Comparison of ENCODE assay signal across 16 cellular contexts in the genomic region with DNA sequence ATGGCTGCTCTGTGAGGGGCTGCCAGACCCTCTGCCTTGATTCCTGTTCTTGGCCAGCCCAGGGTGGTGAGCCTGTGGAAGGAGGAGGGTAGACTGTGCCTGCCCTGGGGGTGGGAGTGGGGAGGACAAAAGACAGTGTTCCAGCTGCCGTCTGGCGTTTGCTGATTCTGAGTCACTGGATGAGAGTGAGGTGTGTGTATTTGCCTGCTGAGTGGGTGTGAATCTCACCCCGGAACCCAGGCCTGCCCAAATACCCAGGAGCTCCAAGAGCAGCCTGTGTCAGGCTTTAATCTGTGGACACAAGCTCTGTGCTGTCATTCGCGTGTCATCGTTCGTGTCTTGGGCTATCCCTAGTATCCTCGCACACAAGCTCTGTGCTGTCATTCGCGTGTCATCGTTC.
DNase-seq lines count a peak whose midpoint lies in the region; ATAC-seq and TF ChIP-seq lines count a peak whose summit lies in the region.
"Had no signal": no experiment of that assay in that cellular context is flagged by ENCODE, and none has a peak within 500 bp of the region (broad histone marks: within the 10 kb centered on the region; RNA-seq: fewer than 3 reads in every experiment).

No MANE protein-coding gene starts in this region.

- no peak for TF ChIP-seq CTCF in epithelial cell of esophagus (IDR thresholded peaks at IDR 0.05; ENCODE audit: insufficient read depth, low read depth, low read length, missing control alignments)

- H3K4me3 ChIP-seq in epithelial cell of esophagus (ENCODE audit: low read length) = no peak overlapping the region
- H3K4me3 ChIP-seq: A549, GM12878, GM23338 had no signal

- peak; percentile 61 for DNase-seq in DMS53 (lab: John Stamatoyannopoulos, UW)
- DNase-seq in DMS53 treated with DMSO at 0.1 percent for 48 hours (lab: John Stamatoyannopoulos, UW; ENCODE audit: unreplicated experiment) = no peak
- peak; percentile 54 for DNase-seq in RKO (ENCODE audit: low spot score)
- peak; percentile 68 for DNase-seq in epithelial cell of esophagus (ENCODE audit: low read depth)
- DNase-seq in DMS79 (lab: John Stamatoyannopoulos, UW) = no peak
- DNase-seq in hypothalamus (lab: John Stamatoyannopoulos, UW) = no peak
- DNase-seq: AML-193; Caco-2; CD4-positive, alpha-beta T cell; DND-41; EL; HCEC 1CT had no signal

- ATAC-seq in GM21528 (IDR thresholded peaks at IDR 0.05; ENCODE audit: low FRiP score, unreplicated experiment) = no peak
- ATAC-seq: A549, GM12878, GM23338 had no signal

Comparison
In these comparisons a context has a peak if more than half of its experiments do, and no peak if none do; other contexts are left out.
1. DNase-seq: peak in DMS53 (single experiment), RKO (single experiment) and epithelial cell of esophagus (single experiment); none in DMS53 treated with DMSO at 0.1 percent for 48 hours (single experiment), DMS79 (single experiment) and hypothalamus (0 of 51).